In the genomic region with DNA sequence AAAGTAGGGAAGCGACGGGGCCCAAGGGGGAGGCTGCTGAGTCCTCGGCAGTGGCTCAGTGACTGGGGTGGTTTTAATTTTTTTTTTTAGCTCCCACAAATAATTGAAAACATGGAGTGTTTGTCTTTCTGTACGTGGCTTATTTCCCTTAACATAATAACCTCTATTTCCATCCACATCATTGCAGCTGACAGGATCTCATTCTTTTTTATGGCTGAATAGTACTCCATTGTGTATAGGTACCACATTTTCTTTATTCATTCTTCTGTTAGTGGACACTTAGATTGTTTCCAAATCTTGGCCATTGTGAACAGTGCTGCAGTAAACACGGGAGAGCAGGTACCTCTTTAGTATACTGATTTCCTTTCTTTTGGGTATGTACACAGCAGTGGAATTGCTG, we compare ENCODE assay signal across 22 cellular contexts.
DNase-seq lines count a peak whose midpoint lies in the region; ATAC-seq, FAIRE-seq and TF ChIP-seq lines count a peak whose summit lies in the region.
"Had no signal": no experiment of that assay in that cellular context is flagged by ENCODE, and none has a peak within 500 bp of the region (broad histone marks: within the 10 kb centered on the region; RNA-seq: fewer than 3 reads in every experiment).

No MANE protein-coding gene starts in this region.

- in situ Hi-C loops in K562 (cut with MboI), result no loop called here

- H3K36me3 ChIP-seq in HEK293 (ENCODE audit: control insufficient read depth in 2 of 2, insufficient read depth in 1 of 2, low read length in 2 of 2), result no peaks in the 10 kb centered on the region
- H3K36me3 ChIP-seq in K562 (ENCODE audit: control insufficient read depth, insufficient read depth, low read length), result no peaks in the 10 kb centered on the region
- no peaks in the 10 kb centered on the region for H3K36me3 ChIP-seq in sigmoid colon

- H3K9ac ChIP-seq in K562 (ENCODE audit: insufficient read depth in 1 of 2, low read depth in 2 of 2, low read length in 2 of 2), result no peak overlapping the region
- H3K9ac ChIP-seq: BLaER1 treated with 17β-estradiol and CSF1 and Interleukin-3, amounts not matched to agents 10 nM and 100 nM had no signal

- no peak overlapping the region for H2AFZ ChIP-seq in K562 (ENCODE audit: low read depth, low read length)

- peaks cover 21% of the 10 kb centered on the region for H3K36me3 Mint-ChIP-seq in osteocyte (ENCODE audit: unreplicated experiment)
- H3K36me3 Mint-ChIP-seq: CD8-positive, alpha-beta T cell had no signal

- H3K9me1 ChIP-seq in K562 (ENCODE audit: control insufficient read depth, insufficient read depth, low read length), result no peaks in the 10 kb centered on the region

- H3K4me3 ChIP-seq in HEK293 (ENCODE audit: low read depth, low read length) (no peak overlapping the region), K562 (no peak overlapping the region), sigmoid colon (no peak overlapping the region)
- H3K4me3 ChIP-seq: A549; BLaER1 treated with 17β-estradiol and CSF1 and Interleukin-3, amounts not matched to agents 10 nM and 100 nM had no signal

- no peak overlapping the region for H3K4me2 ChIP-seq in K562 (ENCODE audit: insufficient read depth, low read length)
- H3K4me2 ChIP-seq: A549 had no signal

- no TSS peak for BruUV-seq in K562 (replicated peaks; lab: Mats Ljungman, UMichigan)

- H3K79me2 ChIP-seq in K562 (ENCODE audit: control insufficient read depth, insufficient read depth, low read length), result no peaks in the 10 kb centered on the region

- CTCF ChIA-PET in HEK293 (lab: Yijun Ruan, JAX) (no interaction called here), K562 (lab: Yijun Ruan, JAX; ENCODE audit: low intra/inter-chr PET ratio) (no interaction called here)

- H3K4me1 Mint-ChIP-seq in osteocyte (ENCODE audit: unreplicated experiment), result peaks cover 76% of the 10 kb centered on the region
- H3K4me1 Mint-ChIP-seq: B cell had no signal

- TF ChIP-seq EP300 in K562 (IDR thresholded peaks at IDR 0.05; ENCODE audit: low read length) (no peak), sigmoid colon (IDR thresholded peaks at IDR 0.05) (no peak)

- H3K4me1 ChIP-seq in HEK293 (ENCODE audit: control insufficient read depth, insufficient read depth, low read length) (no peaks in the 10 kb centered on the region; the same call in 1 of the 2 replicates), K562 (replicated peaks in 1 of 2; ENCODE audit: control insufficient read depth in 2 of 2, insufficient read depth in 2 of 2, low read length in 2 of 2) (peaks cover 0 to 5% of the 10 kb centered on the region in 2 experiments; a peak in 2 of 5 replicates), sigmoid colon (peaks cover 0 to 41% (median 21%) of the 10 kb centered on the region in 4 donors)

- POLR2A ChIA-PET in HEK293 (lab: Yijun Ruan, JAX), result no interaction called here
- POLR2A ChIA-PET in K562 (lab: Yijun Ruan, JAX), result interaction anchor here (1.4 kb wide), 1 partner anchor 14 kb away, joined by 3 read pairs; no protein-coding TSS in a partner anchor

- TF ChIP-seq CTCF in HEK293 (tag by site-specific recombination; IDR thresholded peaks at IDR 0.05) (no peak), K562 (IDR thresholded peaks at IDR 0.05 in 2 of 3, conservative IDR thresholded peaks at IDR 0.05 in 1 of 3; ENCODE audit: insufficient read depth in 2 of 3, low read depth in 1 of 3, low read length in 3 of 3) (no peak), osteocyte (IDR thresholded peaks at IDR 0.05) (no peak), sigmoid colon (IDR thresholded peaks at IDR 0.05) (no peak)

- WGBS in K562 (ENCODE audit: insufficient coverage, low coverage, missing lambda C conversion rate), result 35% methylated on average over 5 of the region's 5 CpGs
- 96% methylated on average over 5 of the region's 5 CpGs for WGBS in sigmoid colon, 2 donors

- H3K27me3 Mint-ChIP-seq in osteocyte (ENCODE audit: unreplicated experiment), result no peaks in the 10 kb centered on the region

- TF ChIP-seq POLR2A in K562 (conservative IDR thresholded peaks at IDR 0.05) (no peak), sigmoid colon (IDR thresholded peaks at IDR 0.05) (no peak)

- H3K9me3 ChIP-seq in HEK293 (ENCODE audit: control insufficient read depth, insufficient read depth, low read depth, low read length), result no peaks in the 10 kb centered on the region
- H3K9me3 ChIP-seq in K562 (replicated peaks; ENCODE audit: control insufficient read depth, insufficient read depth, low read depth, low read length), result no peaks in the 10 kb centered on the region
- no peaks in the 10 kb centered on the region for H3K9me3 ChIP-seq in sigmoid colon

- ATAC-seq in K562, result no peak
- ATAC-seq: A549; CD8-positive, alpha-beta T cell had no signal

- DNase-seq in K562 (ENCODE audit: extremely low read depth in 1 of 4, low spot score in 3 of 4) (no peak), osteocyte (ENCODE audit: extremely low spot score, unreplicated experiment) (no peak), sigmoid colon (no peak), kidney tubule cell (ENCODE audit: low spot score) (no peak), NCI-H1092 treated with DMSO at 0.1 percent for 48 hours (lab: John Stamatoyannopoulos, UW) (no peak)
- DNase-seq: AML-193; Caco-2; Calu3; CD4-positive, alpha-beta T cell; CD8-positive, alpha-beta T cell; DMS79 treated with DMSO at 0.1 percent for 48 hours; GF-D8 had no signal

- intact Hi-C loops in K562 (cut with micrococcal nuclease) (no loop called here), sigmoid colon (cut with DNase I) (no loop called here)

- H3K4me3 Mint-ChIP-seq in osteocyte (ENCODE audit: unreplicated experiment), result no peak overlapping the region
- H3K4me3 Mint-ChIP-seq: B cell; CD4-positive, alpha-beta T cell; CD8-positive, alpha-beta T cell had no signal

- FAIRE-seq in K562 (lab: Jason Lieb, UNC), result no peak
- FAIRE-seq: A549, D721Med, G401.6, GM12892, GM18507 had no signal

- 0 out of 2 replicates have a peak, but pooled peaks cover 6% of the 10 kb centered on the region for H4K20me1 ChIP-seq in K562 (replicated peaks; ENCODE audit: control insufficient read depth, insufficient read depth, low read length)

- H3K27me3 ChIP-seq in K562 (ENCODE audit: control insufficient read depth in 2 of 2, insufficient read depth in 2 of 2, low read length in 2 of 2), result peaks cover 6 to 21% of the 10 kb centered on the region in 2 experiments
- H3K27me3 ChIP-seq in sigmoid colon, result no peaks in the 10 kb centered on the region
- H3K27me3 ChIP-seq: BLaER1 treated with 17β-estradiol and CSF1 and Interleukin-3, amounts not matched to agents 10 nM and 100 nM had no signal

- no peak for TF ChIP-seq RAD21 in K562 (CRISPR knock-in tag; conservative IDR thresholded peaks at IDR 0.05 in 1 of 2, IDR thresholded peaks at IDR 0.05 in 1 of 2)

- peak overlapping the region; percentile 2 for H3K27ac Mint-ChIP-seq in osteocyte (ENCODE audit: unreplicated experiment)
- H3K27ac Mint-ChIP-seq: B cell; CD4-positive, alpha-beta T cell; CD8-positive, alpha-beta T cell had no signal

- no peak overlapping the region for H3K27ac ChIP-seq in HEK293 (ENCODE audit: extremely low read depth, low read depth, low read length)
- H3K27ac ChIP-seq in K562 (ENCODE audit: extremely low read depth, low read depth, low read length), result no peak overlapping the region
- no peak overlapping the region for H3K27ac ChIP-seq in sigmoid colon
- H3K27ac ChIP-seq: 22Rv1; A549; BLaER1 treated with 17β-estradiol and CSF1 and Interleukin-3, amounts not matched to agents 10 nM and 100 nM; C4-2B had no signal

- H3K9me3 Mint-ChIP-seq in osteocyte (ENCODE audit: unreplicated experiment), result peaks cover 16% of the 10 kb centered on the region

TF ChIP-seq in HEK293, 187 proteins besides CTCF, POLR2A, EP300 and RAD21:
- TF ChIP-seq ZNF707 (tag by site-specific recombination; IDR thresholded peaks at IDR 0.05) (no peak), ZNF2 (tag by site-specific recombination; IDR thresholded peaks at IDR 0.05) (no peak), ZNF664 (tag by site-specific recombination; IDR thresholded peaks at IDR 0.05) (no peak), ZNF544 (tag by site-specific recombination; IDR thresholded peaks at IDR 0.05) (no peak), HOXD13 (CRISPR knock-in tag; IDR thresholded peaks at IDR 0.05; ENCODE audit: borderline replicate concordance) (no peak), ZNF146 (tag by site-specific recombination; IDR thresholded peaks at IDR 0.05) (peak; percentile 63)

TF ChIP-seq in K562, 482 proteins besides CTCF, POLR2A, EP300 and RAD21:
- TF ChIP-seq ZNF146 (CRISPR knock-in tag; IDR thresholded peaks at IDR 0.05; ENCODE audit: unreplicated experiment), result peak; percentile 82
- TF ChIP-seq POLR2G (IDR thresholded peaks at IDR 0.05; ENCODE audit: low read depth, low read length), result no peak
